ENCODE assay signal across 15 cellular contexts in the genomic region with DNA sequence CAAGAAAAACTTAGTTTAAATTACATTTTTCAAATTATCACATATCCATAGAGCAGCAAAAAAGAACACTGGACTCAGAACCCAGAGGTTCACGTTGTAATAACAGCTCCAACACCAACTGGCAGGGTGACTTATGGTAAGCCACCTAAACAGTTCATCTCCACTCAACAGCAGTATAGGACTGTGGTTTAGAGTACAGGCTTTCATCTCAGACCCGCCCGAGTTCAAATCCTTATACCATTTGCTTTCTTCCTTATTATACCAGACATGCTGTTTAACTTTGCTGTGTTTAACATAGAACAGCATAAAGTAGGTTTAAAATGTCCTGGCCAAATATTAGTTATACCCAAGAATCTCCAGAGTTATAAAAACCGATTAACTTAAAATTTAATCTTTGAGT.
DNase-seq lines count a peak whose midpoint lies in the region; ATAC-seq and TF ChIP-seq lines count a peak whose summit lies in the region.
"Had no signal": no experiment of that assay in that cellular context is flagged by ENCODE, and none has a peak within 500 bp of the region (broad histone marks: within the 10 kb centered on the region; RNA-seq: fewer than 3 reads in every experiment).

No MANE protein-coding gene starts in this region.

- H3K27me3 Mint-ChIP-seq in CD4-positive, alpha-beta T cell = no peaks in the 10 kb centered on the region
- H3K27me3 Mint-ChIP-seq: B cell; CD8-positive, alpha-beta memory T cell; IgD-negative memory B cell had no signal

- POLR2A ChIA-PET in CD4-positive, alpha-beta T cell (lab: Charles Lee) = no interaction called here

- TF ChIP-seq POLR2A in tibial nerve (IDR thresholded peaks at IDR 0.05) (no peak), breast epithelium (IDR thresholded peaks at IDR 0.05) (no peak)

- no peaks in the 10 kb centered on the region for H3K27me3 ChIP-seq in CD4-positive, alpha-beta T cell (ENCODE audit: control insufficient read depth, insufficient read depth, low read length)
- no peaks in the 10 kb centered on the region for H3K27me3 ChIP-seq in tibial nerve
- no peaks in the 10 kb centered on the region for H3K27me3 ChIP-seq in breast epithelium

- H3K27ac ChIP-seq in CD4-positive, alpha-beta T cell (ENCODE audit: low read depth, low read length) = no peak overlapping the region
- H3K27ac ChIP-seq in tibial nerve = no peak overlapping the region
- no peak overlapping the region for H3K27ac ChIP-seq in breast epithelium

- TF ChIP-seq CTCF in CD4-positive, alpha-beta T cell (IDR thresholded peaks at IDR 0.05) = no peak
- TF ChIP-seq CTCF in mucosa of descending colon (IDR thresholded peaks at IDR 0.05) (no peak), tibial nerve (IDR thresholded peaks at IDR 0.05) (no peak), breast epithelium (IDR thresholded peaks at IDR 0.05) (no peak)

- no peak for TF ChIP-seq EP300 in tibial nerve (IDR thresholded peaks at IDR 0.05)

- DNase-seq in CD4-positive, alpha-beta T cell = no peak
- peak; percentile 19 for DNase-seq in Jurkat, Clone E6-1 (ENCODE audit: low read depth, low spot score)
- DNase-seq in mucosa of descending colon (peak in 1 of 3 donors; percentile 33), tibial nerve (ENCODE audit: low spot score in 2 of 2) (no peak), DMS79 (lab: John Stamatoyannopoulos, UW) (no peak), breast epithelium (ENCODE audit: low spot score in 2 of 2) (no peak)
- DNase-seq in stimulated activated effector memory CD8-positive, alpha-beta T cell treated with anti-CD3 and anti-CD28 coated beads, Interleukin-12 subunit alpha, Interleukin-12 subunit beta, amount 100 ng/mL, for 72 hours (ENCODE audit: low spot score in 2 of 2) = no peak
- DNase-seq: C1 segment of cervical spinal cord; Caco-2; CD8-positive, alpha-beta memory T cell; H7 had no signal

- 94 to 95% methylated on average over 4 of the region's 4 CpGs for WGBS in tibial nerve, 2 donors

- no peak for ATAC-seq in CD4-positive, alpha-beta T cell (ENCODE audit: poor library complexity)
- ATAC-seq in mucosa of descending colon = peak; percentile 77
- ATAC-seq in stimulated activated effector memory CD8-positive, alpha-beta T cell treated with anti-CD3 and anti-CD28 coated beads, Interleukin-12 subunit alpha, Interleukin-12 subunit beta, amount 100 ng/mL, for 72 hours = no peak
- ATAC-seq: GM12878, GM23338 had no signal

- peaks cover 41% of the 10 kb centered on the region for H3K4me1 Mint-ChIP-seq in CD4-positive, alpha-beta T cell (ENCODE audit: low read depth)
- peaks cover 7% of the 10 kb centered on the region for H3K4me1 Mint-ChIP-seq in stimulated activated effector memory CD8-positive, alpha-beta T cell treated with anti-CD3 and anti-CD28 coated beads, Interleukin-12 subunit alpha, Interleukin-12 subunit beta, amount 100 ng/mL, for 72 hours
- H3K4me1 Mint-ChIP-seq: GM23338 had no signal

- intact Hi-C loops in CD4-positive, alpha-beta T cell (cut with DNase I, micrococcal nuclease) = loop anchor here in 1 of 2 experiments (5.0 kb wide), 1 partner anchor 387 kb away; no protein-coding TSS in a partner anchor
- intact Hi-C loops in mucosa of descending colon (cut with DNase I, micrococcal nuclease) = no loop called here
- intact Hi-C loops in breast epithelium (cut with DNase I; ENCODE audit: low total_unique reads) = no loop called here

- no peaks in the 10 kb centered on the region for H3K9me3 Mint-ChIP-seq in CD4-positive, alpha-beta T cell
- H3K9me3 Mint-ChIP-seq in stimulated activated effector memory CD8-positive, alpha-beta T cell treated with anti-CD3 and anti-CD28 coated beads, Interleukin-12 subunit alpha, Interleukin-12 subunit beta, amount 100 ng/mL, for 72 hours = no peaks in the 10 kb centered on the region
- H3K9me3 Mint-ChIP-seq: CD8-positive, alpha-beta memory T cell; GM23338; IgD-negative memory B cell had no signal

- peaks cover 5% of the 10 kb centered on the region for H3K4me1 ChIP-seq in mucosa of descending colon (ENCODE audit: low read depth)
- H3K4me1 ChIP-seq in tibial nerve = peaks cover 0 to 9% (median 0%) of the 10 kb centered on the region in 4 donors
- H3K4me1 ChIP-seq in breast epithelium = no peaks in the 10 kb centered on the region
- H3K4me1 ChIP-seq: Caco-2 had no signal

- H3K36me3 ChIP-seq in mucosa of descending colon (ENCODE audit: low read depth) (no peaks in the 10 kb centered on the region), tibial nerve (peaks cover 0 to 4% (median 0%) of the 10 kb centered on the region in 3 donors), breast epithelium (no peaks in the 10 kb centered on the region)

- H3K4me3 Mint-ChIP-seq in CD4-positive, alpha-beta T cell = no peak overlapping the region
- no peak overlapping the region for H3K4me3 Mint-ChIP-seq in stimulated activated effector memory CD8-positive, alpha-beta T cell treated with anti-CD3 and anti-CD28 coated beads, Interleukin-12 subunit alpha, Interleukin-12 subunit beta, amount 100 ng/mL, for 72 hours
- H3K4me3 Mint-ChIP-seq: B cell; CD8-positive, alpha-beta memory T cell; GM23338; IgD-negative memory B cell had no signal

- H3K9me3 ChIP-seq in CD4-positive, alpha-beta T cell (ENCODE audit: control insufficient read depth, low read length) = no peaks in the 10 kb centered on the region
- H3K9me3 ChIP-seq in mucosa of descending colon (no peaks in the 10 kb centered on the region), tibial nerve (no peaks in the 10 kb centered on the region), breast epithelium (no peaks in the 10 kb centered on the region)
- H3K9me3 ChIP-seq: Caco-2 had no signal

- CTCF ChIA-PET in CD4-positive, alpha-beta T cell (lab: Charles Lee) = no interaction called here

- H3K36me3 Mint-ChIP-seq in CD4-positive, alpha-beta T cell (ENCODE audit: low read depth) = peaks cover 5% of the 10 kb centered on the region
- H3K36me3 Mint-ChIP-seq in stimulated activated effector memory CD8-positive, alpha-beta T cell treated with anti-CD3 and anti-CD28 coated beads, Interleukin-12 subunit alpha, Interleukin-12 subunit beta, amount 100 ng/mL, for 72 hours = no peaks in the 10 kb centered on the region
- H3K36me3 Mint-ChIP-seq: CD8-positive, alpha-beta memory T cell; IgD-negative memory B cell had no signal

- H3K4me3 ChIP-seq in Jurkat, Clone E6-1 (ENCODE audit: low read length) = no peak overlapping the region
- H3K4me3 ChIP-seq in mucosa of descending colon (no peak overlapping the region), tibial nerve (no peak overlapping the region), breast epithelium (no peak overlapping the region)
- H3K4me3 ChIP-seq: GM12878, GM23338 had no signal

- H3K27ac Mint-ChIP-seq in CD4-positive, alpha-beta T cell = peak overlapping the region; percentile 91
- peak overlapping the region; percentile 13 for H3K27ac Mint-ChIP-seq in stimulated activated effector memory CD8-positive, alpha-beta T cell treated with anti-CD3 and anti-CD28 coated beads, Interleukin-12 subunit alpha, Interleukin-12 subunit beta, amount 100 ng/mL, for 72 hours
- H3K27ac Mint-ChIP-seq: B cell, GM23338, IgD-negative memory B cell had no signal
